1 cellular context compared by ENCODE assay signal in the genomic region with DNA sequence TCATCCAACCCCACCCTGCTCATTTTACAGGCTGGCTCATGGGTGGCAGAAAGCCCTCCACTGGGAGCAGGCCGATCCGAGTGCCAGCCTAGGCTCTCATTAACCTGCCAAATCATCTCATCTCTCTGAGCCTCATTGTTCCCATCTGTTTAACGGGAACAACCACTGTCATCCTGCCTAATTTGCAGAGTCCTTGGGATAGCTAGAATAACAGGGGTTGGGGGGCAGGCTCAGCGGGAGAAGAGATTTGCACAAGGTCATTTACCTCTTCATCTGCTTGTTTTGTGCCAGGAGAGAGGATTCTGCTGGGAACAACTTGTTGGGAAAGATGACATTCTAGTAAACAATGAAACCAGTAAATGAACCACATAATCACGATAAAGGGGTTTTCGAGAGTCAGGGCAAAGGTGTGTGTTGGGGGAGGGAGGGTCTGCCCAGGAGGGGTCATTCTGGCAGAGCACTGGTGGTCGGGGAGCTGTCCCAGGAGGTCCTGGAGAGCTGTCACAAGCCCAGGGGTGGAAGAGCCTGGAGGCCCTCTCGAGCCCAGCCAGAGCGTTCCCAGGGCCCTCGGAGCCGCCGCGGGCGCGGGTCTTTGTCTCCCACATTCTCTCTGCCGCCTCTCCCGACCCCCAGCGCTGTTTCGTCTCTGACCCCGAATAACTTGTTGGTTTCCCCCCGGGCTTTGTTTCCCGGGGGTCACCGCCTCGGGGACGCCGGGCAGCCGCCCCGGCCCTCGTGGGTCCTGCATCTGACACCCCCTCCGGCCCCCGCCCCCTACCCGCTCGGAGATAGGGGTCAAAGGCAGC.
TF ChIP-seq lines count a peak whose summit lies in the region.

No MANE protein-coding gene starts in this region.

TF ChIP-seq in HepG2, 621 proteins besides CTCF, POLR2A, EP300 and RAD21 (continued from another document and continues in another):
- TF ChIP-seq, protein P1, sequence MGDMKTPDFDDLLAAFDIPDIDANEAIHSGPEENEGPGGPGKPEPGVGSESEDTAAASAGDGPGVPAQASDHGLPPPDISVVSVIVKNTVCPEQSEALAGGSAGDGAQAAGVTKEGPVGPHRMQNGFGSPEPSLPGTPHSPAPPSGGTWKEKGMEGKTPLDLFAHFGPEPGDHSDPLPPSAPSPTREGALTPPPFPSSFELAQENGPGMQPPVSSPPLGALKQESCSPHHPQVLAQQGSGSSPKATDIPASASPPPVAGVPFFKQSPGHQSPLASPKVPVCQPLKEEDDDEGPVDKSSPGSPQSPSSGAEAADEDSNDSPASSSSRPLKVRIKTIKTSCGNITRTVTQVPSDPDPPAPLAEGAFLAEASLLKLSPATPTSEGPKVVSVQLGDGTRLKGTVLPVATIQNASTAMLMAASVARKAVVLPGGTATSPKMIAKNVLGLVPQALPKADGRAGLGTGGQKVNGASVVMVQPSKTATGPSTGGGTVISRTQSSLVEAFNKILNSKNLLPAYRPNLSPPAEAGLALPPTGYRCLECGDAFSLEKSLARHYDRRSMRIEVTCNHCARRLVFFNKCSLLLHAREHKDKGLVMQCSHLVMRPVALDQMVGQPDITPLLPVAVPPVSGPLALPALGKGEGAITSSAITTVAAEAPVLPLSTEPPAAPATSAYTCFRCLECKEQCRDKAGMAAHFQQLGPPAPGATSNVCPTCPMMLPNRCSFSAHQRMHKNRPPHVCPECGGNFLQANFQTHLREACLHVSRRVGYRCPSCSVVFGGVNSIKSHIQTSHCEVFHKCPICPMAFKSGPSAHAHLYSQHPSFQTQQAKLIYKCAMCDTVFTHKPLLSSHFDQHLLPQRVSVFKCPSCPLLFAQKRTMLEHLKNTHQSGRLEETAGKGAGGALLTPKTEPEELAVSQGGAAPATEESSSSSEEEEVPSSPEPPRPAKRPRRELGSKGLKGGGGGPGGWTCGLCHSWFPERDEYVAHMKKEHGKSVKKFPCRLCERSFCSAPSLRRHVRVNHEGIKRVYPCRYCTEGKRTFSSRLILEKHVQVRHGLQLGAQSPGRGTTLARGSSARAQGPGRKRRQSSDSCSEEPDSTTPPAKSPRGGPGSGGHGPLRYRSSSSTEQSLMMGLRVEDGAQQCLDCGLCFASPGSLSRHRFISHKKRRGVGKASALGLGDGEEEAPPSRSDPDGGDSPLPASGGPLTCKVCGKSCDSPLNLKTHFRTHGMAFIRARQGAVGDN (CRISPR knock-in tag; IDR thresholded peaks at IDR 0.05), result peak; percentile 94
- TF ChIP-seq, protein P2, sequence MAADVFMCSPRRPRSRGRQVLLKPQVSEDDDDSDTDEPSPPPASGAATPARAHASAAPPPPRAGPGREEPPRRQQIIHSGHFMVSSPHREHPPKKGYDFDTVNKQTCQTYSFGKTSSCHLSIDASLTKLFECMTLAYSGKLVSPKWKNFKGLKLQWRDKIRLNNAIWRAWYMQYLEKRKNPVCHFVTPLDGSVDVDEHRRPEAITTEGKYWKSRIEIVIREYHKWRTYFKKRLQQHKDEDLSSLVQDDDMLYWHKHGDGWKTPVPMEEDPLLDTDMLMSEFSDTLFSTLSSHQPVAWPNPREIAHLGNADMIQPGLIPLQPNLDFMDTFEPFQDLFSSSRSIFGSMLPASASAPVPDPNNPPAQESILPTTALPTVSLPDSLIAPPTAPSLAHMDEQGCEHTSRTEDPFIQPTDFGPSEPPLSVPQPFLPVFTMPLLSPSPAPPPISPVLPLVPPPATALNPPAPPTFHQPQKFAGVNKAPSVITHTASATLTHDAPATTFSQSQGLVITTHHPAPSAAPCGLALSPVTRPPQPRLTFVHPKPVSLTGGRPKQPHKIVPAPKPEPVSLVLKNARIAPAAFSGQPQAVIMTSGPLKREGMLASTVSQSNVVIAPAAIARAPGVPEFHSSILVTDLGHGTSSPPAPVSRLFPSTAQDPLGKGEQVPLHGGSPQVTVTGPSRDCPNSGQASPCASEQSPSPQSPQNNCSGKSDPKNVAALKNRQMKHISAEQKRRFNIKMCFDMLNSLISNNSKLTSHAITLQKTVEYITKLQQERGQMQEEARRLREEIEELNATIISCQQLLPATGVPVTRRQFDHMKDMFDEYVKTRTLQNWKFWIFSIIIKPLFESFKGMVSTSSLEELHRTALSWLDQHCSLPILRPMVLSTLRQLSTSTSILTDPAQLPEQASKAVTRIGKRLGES (CRISPR knock-in tag; IDR thresholded peaks at IDR 0.05; ENCODE audit: borderline replicate concordance), result no peak
- TF ChIP-seq, protein P3, sequence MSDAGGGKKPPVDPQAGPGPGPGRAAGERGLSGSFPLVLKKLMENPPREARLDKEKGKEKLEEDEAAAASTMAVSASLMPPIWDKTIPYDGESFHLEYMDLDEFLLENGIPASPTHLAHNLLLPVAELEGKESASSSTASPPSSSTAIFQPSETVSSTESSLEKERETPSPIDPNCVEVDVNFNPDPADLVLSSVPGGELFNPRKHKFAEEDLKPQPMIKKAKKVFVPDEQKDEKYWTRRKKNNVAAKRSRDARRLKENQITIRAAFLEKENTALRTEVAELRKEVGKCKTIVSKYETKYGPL (CRISPR knock-in tag; IDR thresholded peaks at IDR 0.05), result no peak
- TF ChIP-seq MXD3 (CRISPR knock-in tag; IDR thresholded peaks at IDR 0.05) (no peak; the same call in 1 of the 2 replicates), HMG20B (CRISPR knock-in tag; conservative IDR thresholded peaks at IDR 0.05) (no peak), THAP11 (CRISPR knock-in tag; IDR thresholded peaks at IDR 0.05) (no peak), ZBTB1 (CRISPR knock-in tag; IDR thresholded peaks at IDR 0.05; ENCODE audit: borderline replicate concordance) (no peak), ZNF260 (CRISPR knock-in tag; IDR thresholded peaks at IDR 0.05; ENCODE audit: borderline replicate concordance, low read depth) (no peak), POGK (CRISPR knock-in tag; conservative IDR thresholded peaks at IDR 0.05) (no peak), ZSCAN9 (CRISPR knock-in tag; IDR thresholded peaks at IDR 0.05; ENCODE audit: borderline replicate concordance) (no peak), ZNF572 (CRISPR knock-in tag; IDR thresholded peaks at IDR 0.05) (no peak), ZNF780A (CRISPR knock-in tag; IDR thresholded peaks at IDR 0.05) (no peak), DDIT3 (CRISPR knock-in tag; IDR thresholded peaks at IDR 0.05) (no peak), LBX2 (CRISPR knock-in tag; IDR thresholded peaks at IDR 0.05; ENCODE audit: borderline replicate concordance) (no peak), ZC3H4 (CRISPR knock-in tag; IDR thresholded peaks at IDR 0.05; ENCODE audit: borderline replicate concordance) (no peak), ZNF44 (CRISPR knock-in tag; IDR thresholded peaks at IDR 0.05) (no peak), ZNF562 (CRISPR knock-in tag; IDR thresholded peaks at IDR 0.05; ENCODE audit: borderline replicate concordance) (no peak), ZNF615 (CRISPR knock-in tag; IDR thresholded peaks at IDR 0.05; ENCODE audit: borderline replicate concordance) (no peak), SRSF1 (optimal IDR thresholded peaks at IDR 0.05; ENCODE audit: low read depth, low read length) (peak; percentile 24), NFYB (CRISPR knock-in tag; IDR thresholded peaks at IDR 0.05) (no peak), CBFB (CRISPR knock-in tag; IDR thresholded peaks at IDR 0.05) (no peak), BCL6 (CRISPR knock-in tag; IDR thresholded peaks at IDR 0.05) (peak; percentile 11; the same call in 1 of the 2 replicates), ZNF232 (CRISPR knock-in tag; IDR thresholded peaks at IDR 0.05; ENCODE audit: borderline replicate concordance) (no peak), IRF2 (CRISPR knock-in tag; IDR thresholded peaks at IDR 0.05) (0 out of 2 replicates have a peak, but pooled peaks have one; percentile 7), GTF3A (CRISPR knock-in tag; conservative IDR thresholded peaks at IDR 0.05) (no peak), KDM5A (IDR thresholded peaks at IDR 0.05; ENCODE audit: borderline replicate concordance, low read length) (no peak), CEBPG (CRISPR knock-in tag; IDR thresholded peaks at IDR 0.05) (no peak), DR1 (CRISPR knock-in tag; IDR thresholded peaks at IDR 0.05) (no peak), ZMYM4 (CRISPR knock-in tag; IDR thresholded peaks at IDR 0.05) (peak; percentile 44; the same call in 1 of the 2 replicates), SMAD1 (CRISPR knock-in tag; IDR thresholded peaks at IDR 0.05; ENCODE audit: borderline replicate concordance, low read depth) (no peak), ZNF234 (CRISPR knock-in tag; conservative IDR thresholded peaks at IDR 0.05) (no peak), MED1 (CRISPR knock-in tag; IDR thresholded peaks at IDR 0.05) (no peak; the same call in 1 of the 2 replicates)
- TF ChIP-seq, protein P4, sequence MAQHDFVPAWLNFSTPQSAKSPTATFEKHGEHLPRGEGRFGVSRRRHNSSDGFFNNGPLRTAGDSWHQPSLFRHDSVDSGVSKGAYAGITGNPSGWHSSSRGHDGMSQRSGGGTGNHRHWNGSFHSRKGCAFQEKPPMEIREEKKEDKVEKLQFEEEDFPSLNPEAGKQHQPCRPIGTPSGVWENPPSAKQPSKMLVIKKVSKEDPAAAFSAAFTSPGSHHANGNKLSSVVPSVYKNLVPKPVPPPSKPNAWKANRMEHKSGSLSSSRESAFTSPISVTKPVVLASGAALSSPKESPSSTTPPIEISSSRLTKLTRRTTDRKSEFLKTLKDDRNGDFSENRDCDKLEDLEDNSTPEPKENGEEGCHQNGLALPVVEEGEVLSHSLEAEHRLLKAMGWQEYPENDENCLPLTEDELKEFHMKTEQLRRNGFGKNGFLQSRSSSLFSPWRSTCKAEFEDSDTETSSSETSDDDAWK (CRISPR knock-in tag; IDR thresholded peaks at IDR 0.05), result no peak
- TF ChIP-seq, protein P5, sequence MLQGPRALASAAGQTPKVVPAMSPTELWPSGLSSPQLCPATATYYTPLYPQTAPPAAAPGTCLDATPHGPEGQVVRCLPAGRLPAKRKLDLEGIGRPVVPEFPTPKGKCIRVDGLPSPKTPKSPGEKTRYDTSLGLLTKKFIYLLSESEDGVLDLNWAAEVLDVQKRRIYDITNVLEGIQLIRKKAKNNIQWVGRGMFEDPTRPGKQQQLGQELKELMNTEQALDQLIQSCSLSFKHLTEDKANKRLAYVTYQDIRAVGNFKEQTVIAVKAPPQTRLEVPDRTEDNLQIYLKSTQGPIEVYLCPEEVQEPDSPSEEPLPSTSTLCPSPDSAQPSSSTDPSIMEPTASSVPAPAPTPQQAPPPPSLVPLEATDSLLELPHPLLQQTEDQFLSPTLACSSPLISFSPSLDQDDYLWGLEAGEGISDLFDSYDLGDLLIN (CRISPR knock-in tag; IDR thresholded peaks at IDR 0.05; ENCODE audit: borderline replicate concordance), result no peak
- TF ChIP-seq, protein P6, sequence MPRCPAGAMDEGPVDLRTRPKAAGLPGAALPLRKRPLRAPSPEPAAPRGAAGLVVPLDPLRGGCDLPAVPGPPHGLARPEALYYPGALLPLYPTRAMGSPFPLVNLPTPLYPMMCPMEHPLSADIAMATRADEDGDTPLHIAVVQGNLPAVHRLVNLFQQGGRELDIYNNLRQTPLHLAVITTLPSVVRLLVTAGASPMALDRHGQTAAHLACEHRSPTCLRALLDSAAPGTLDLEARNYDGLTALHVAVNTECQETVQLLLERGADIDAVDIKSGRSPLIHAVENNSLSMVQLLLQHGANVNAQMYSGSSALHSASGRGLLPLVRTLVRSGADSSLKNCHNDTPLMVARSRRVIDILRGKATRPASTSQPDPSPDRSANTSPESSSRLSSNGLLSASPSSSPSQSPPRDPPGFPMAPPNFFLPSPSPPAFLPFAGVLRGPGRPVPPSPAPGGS (CRISPR knock-in tag; IDR thresholded peaks at IDR 0.05), result no peak
- TF ChIP-seq, protein P7, sequence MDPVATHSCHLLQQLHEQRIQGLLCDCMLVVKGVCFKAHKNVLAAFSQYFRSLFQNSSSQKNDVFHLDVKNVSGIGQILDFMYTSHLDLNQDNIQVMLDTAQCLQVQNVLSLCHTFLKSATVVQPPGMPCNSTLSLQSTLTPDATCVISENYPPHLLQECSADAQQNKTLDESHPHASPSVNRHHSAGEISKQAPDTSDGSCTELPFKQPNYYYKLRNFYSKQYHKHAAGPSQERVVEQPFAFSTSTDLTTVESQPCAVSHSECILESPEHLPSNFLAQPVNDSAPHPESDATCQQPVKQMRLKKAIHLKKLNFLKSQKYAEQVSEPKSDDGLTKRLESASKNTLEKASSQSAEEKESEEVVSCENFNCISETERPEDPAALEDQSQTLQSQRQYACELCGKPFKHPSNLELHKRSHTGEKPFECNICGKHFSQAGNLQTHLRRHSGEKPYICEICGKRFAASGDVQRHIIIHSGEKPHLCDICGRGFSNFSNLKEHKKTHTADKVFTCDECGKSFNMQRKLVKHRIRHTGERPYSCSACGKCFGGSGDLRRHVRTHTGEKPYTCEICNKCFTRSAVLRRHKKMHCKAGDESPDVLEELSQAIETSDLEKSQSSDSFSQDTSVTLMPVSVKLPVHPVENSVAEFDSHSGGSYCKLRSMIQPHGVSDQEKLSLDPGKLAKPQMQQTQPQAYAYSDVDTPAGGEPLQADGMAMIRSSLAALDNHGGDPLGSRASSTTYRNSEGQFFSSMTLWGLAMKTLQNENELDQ (CRISPR knock-in tag; IDR thresholded peaks at IDR 0.05; ENCODE audit: borderline replicate concordance), result no peak
